In genomic region chr15:85785887-85786777, GRCh38 we compare ENCODE assay signal across 8 cellular contexts. TPM values are rescaled to one million over a fixed set of nuclear protein-coding genes. Genes with fewer than 3 reads are reported as not detected.
A peak's percentile ranks its signal among the peaks of the same experiment; 100 is the strongest.
DNase-seq lines count a peak whose midpoint lies in the region; ATAC-seq lines count a peak whose summit lies in the region.

No MANE protein-coding gene starts in this region.

- no peaks in the 10 kb centered on the region for H3K9me3 Mint-ChIP-seq in activated CD8-positive, alpha-beta T cell treated with anti-CD3 and anti-CD28 coated beads, Interleukin-2, amount 10 ng/mL, durations not matched to agents 7 days and 5 days (ENCODE audit: insufficient read depth)

- H3K4me3 ChIP-seq in skeletal muscle tissue (ENCODE audit: low read length in 3 of 3): peak overlapping the region; percentile 50 to 56 (median 51)

- H3K27ac Mint-ChIP-seq in activated CD8-positive, alpha-beta T cell treated with anti-CD3 and anti-CD28 coated beads, Interleukin-2, amount 10 ng/mL, durations not matched to agents 7 days and 5 days: peak overlapping the region; percentile 88

- no peaks in the 10 kb centered on the region for H3K27me3 ChIP-seq in skeletal muscle tissue (ENCODE audit: control insufficient read depth in 3 of 3, insufficient read depth in 3 of 3, low read length in 3 of 3)

- H3K27me3 Mint-ChIP-seq in activated CD8-positive, alpha-beta T cell treated with anti-CD3 and anti-CD28 coated beads, Interleukin-2, amount 10 ng/mL, durations not matched to agents 7 days and 5 days (ENCODE audit: low read depth): no peaks in the 10 kb centered on the region

- POLR2A ChIA-PET in activated CD8-positive, alpha-beta T cell treated with anti-CD3 and anti-CD28 coated beads, Interleukin-2, amount 10 ng/mL, durations not matched to agents 7 days and 5 days (lab: Charles Lee): interaction anchor here (0.6 kb wide), 1 partner anchor 204 kb away, joined by 3 read pairs; no protein-coding TSS in a partner anchor

- no peaks in the 10 kb centered on the region for H3K9me3 ChIP-seq in skeletal muscle tissue (ENCODE audit: control insufficient read depth in 3 of 3, low read length in 3 of 3)

- CTCF ChIA-PET in activated CD8-positive, alpha-beta T cell treated with anti-CD3 and anti-CD28 coated beads, Interleukin-2, amount 10 ng/mL, durations not matched to agents 7 days and 5 days (lab: Charles Lee): interaction anchor here (1.0 to 1.7 kb wide), 2 partner anchors 55 to 57 kb away, joined by 3 to 7 read pairs; no protein-coding TSS in a partner anchor

- peaks cover 25 to 41% (median 41%) of the 10 kb centered on the region in 3 donors for H3K4me1 ChIP-seq in skeletal muscle tissue (ENCODE audit: control insufficient read depth in 3 of 3, insufficient read depth in 3 of 3, low read length in 3 of 3)

- ATAC-seq in activated CD8-positive, alpha-beta T cell treated with anti-CD3 and anti-CD28 coated beads, Interleukin-2, amount 10 ng/mL, durations not matched to agents 7 days and 5 days: peak; percentile 27
- peak; percentile 85 for ATAC-seq in Right ventricle myocardium superior (ENCODE audit: poor library complexity)

- intact Hi-C loops in Right ventricle myocardium superior (cut with DNase I): no loop called here

- peak overlapping the region; percentile 86 for H3K27ac ChIP-seq in skeletal muscle tissue (ENCODE audit: low read depth, low read length)

- H3K36me3 Mint-ChIP-seq in activated CD8-positive, alpha-beta T cell treated with anti-CD3 and anti-CD28 coated beads, Interleukin-2, amount 10 ng/mL, durations not matched to agents 7 days and 5 days (ENCODE audit: low read depth): peaks cover 3% of the 10 kb centered on the region

- H3K4me1 Mint-ChIP-seq in activated CD8-positive, alpha-beta T cell treated with anti-CD3 and anti-CD28 coated beads, Interleukin-2, amount 10 ng/mL, durations not matched to agents 7 days and 5 days (ENCODE audit: low read depth): peaks cover 62% of the 10 kb centered on the region

- H3K36me3 ChIP-seq in skeletal muscle tissue (ENCODE audit: control insufficient read depth in 3 of 3, insufficient read depth in 3 of 3, low read length in 3 of 3): no peaks in the 10 kb centered on the region

- peak overlapping the region; percentile 65 for H3K4me3 Mint-ChIP-seq in activated CD8-positive, alpha-beta T cell treated with anti-CD3 and anti-CD28 coated beads, Interleukin-2, amount 10 ng/mL, durations not matched to agents 7 days and 5 days

- peak overlapping the region; percentile 51 to 73 (median 54) for H3K9ac ChIP-seq in skeletal muscle tissue (ENCODE audit: low read depth in 1 of 3, low read length in 3 of 3)

- DNase-seq in ELR (ENCODE audit: low read depth) (peak; percentile 64), NCI-H128 (lab: John Stamatoyannopoulos, UW; ENCODE audit: unreplicated experiment) (peak; percentile 56), Right ventricle myocardium superior (peak; percentile 68), pons (ENCODE audit: low spot score) (no peak), OCI-M2 (lab: John Stamatoyannopoulos, UW; ENCODE audit: unreplicated experiment) (no peak), activated gamma-delta T cell (lab: John Stamatoyannopoulos, UW) (no peak)
- DNase-seq in activated CD8-positive, alpha-beta T cell treated with anti-CD3 and anti-CD28 coated beads, Interleukin-2, amount 10 ng/mL, durations not matched to agents 7 days and 5 days: no peak

RNA-seq across cellular contexts. Expression of gene KLHL25, which starts 8.6 kb away (rescaled TPM):
- total RNA-seq in activated CD8-positive, alpha-beta T cell treated with anti-CD3 and anti-CD28 coated beads, Interleukin-2, amount 10 ng/mL, durations not matched to agents 7 days and 5 days: 1 to 10 TPM; 5.3 TPM
- total RNA-seq in Right ventricle myocardium superior (4.1 TPM), skeletal muscle tissue (5.2 TPM)

Comparison
In these comparisons a context has a peak if more than half of its experiments do, and no peak if none do; other contexts are left out.
1. DNase-seq: peak in ELR (single experiment), NCI-H128 (single experiment) and Right ventricle myocardium superior (single experiment); none in activated CD8-positive, alpha-beta T cell treated with anti-CD3 and anti-CD28 coated beads, Interleukin-2, amount 10 ng/mL, durations not matched to agents 7 days and 5 days (single experiment), pons (single experiment), OCI-M2 (single experiment) and activated gamma-delta T cell (single experiment).